ENCODE assay signal across 2 cellular contexts in genomic region chr1:84048820-84049219, GRCh38.
TF ChIP-seq lines count a peak whose summit lies in the region.

No MANE protein-coding gene starts in this region.

TF ChIP-seq in HepG2, 621 proteins besides CTCF, POLR2A, EP300 and RAD21 (continues in another document):
- TF ChIP-seq, protein P1, sequence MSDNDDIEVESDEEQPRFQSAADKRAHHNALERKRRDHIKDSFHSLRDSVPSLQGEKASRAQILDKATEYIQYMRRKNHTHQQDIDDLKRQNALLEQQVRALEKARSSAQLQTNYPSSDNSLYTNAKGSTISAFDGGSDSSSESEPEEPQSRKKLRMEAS (IDR thresholded peaks at IDR 0.05), result no peak
- TF ChIP-seq MAFK (conservative IDR thresholded peaks at IDR 0.05 in 1 of 2, IDR thresholded peaks at IDR 0.05 in 1 of 2; ENCODE audit: low read length in 2 of 2), result peak in 1 of 2 experiments; percentile 11; a peak in 1 of 4 replicates
- TF ChIP-seq ZNF552 (CRISPR knock-in tag; IDR thresholded peaks at IDR 0.05; ENCODE audit: borderline replicate concordance), result no peak
- TF ChIP-seq MEIS2 (CRISPR knock-in tag; IDR thresholded peaks at IDR 0.05), result no peak
- TF ChIP-seq, protein P2, sequence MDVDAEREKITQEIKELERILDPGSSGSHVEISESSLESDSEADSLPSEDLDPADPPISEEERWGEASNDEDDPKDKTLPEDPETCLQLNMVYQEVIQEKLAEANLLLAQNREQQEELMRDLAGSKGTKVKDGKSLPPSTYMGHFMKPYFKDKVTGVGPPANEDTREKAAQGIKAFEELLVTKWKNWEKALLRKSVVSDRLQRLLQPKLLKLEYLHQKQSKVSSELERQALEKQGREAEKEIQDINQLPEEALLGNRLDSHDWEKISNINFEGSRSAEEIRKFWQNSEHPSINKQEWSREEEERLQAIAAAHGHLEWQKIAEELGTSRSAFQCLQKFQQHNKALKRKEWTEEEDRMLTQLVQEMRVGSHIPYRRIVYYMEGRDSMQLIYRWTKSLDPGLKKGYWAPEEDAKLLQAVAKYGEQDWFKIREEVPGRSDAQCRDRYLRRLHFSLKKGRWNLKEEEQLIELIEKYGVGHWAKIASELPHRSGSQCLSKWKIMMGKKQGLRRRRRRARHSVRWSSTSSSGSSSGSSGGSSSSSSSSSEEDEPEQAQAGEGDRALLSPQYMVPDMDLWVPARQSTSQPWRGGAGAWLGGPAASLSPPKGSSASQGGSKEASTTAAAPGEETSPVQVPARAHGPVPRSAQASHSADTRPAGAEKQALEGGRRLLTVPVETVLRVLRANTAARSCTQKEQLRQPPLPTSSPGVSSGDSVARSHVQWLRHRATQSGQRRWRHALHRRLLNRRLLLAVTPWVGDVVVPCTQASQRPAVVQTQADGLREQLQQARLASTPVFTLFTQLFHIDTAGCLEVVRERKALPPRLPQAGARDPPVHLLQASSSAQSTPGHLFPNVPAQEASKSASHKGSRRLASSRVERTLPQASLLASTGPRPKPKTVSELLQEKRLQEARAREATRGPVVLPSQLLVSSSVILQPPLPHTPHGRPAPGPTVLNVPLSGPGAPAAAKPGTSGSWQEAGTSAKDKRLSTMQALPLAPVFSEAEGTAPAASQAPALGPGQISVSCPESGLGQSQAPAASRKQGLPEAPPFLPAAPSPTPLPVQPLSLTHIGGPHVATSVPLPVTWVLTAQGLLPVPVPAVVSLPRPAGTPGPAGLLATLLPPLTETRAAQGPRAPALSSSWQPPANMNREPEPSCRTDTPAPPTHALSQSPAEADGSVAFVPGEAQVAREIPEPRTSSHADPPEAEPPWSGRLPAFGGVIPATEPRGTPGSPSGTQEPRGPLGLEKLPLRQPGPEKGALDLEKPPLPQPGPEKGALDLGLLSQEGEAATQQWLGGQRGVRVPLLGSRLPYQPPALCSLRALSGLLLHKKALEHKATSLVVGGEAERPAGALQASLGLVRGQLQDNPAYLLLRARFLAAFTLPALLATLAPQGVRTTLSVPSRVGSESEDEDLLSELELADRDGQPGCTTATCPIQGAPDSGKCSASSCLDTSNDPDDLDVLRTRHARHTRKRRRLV (CRISPR knock-in tag; IDR thresholded peaks at IDR 0.05), result no peak
- TF ChIP-seq NFE2L2 (IDR thresholded peaks at IDR 0.05; ENCODE audit: low read length), result 0 out of 2 replicates have a peak, but pooled peaks have one; percentile 9
- TF ChIP-seq ZNF337 (CRISPR knock-in tag; IDR thresholded peaks at IDR 0.05; ENCODE audit: borderline replicate concordance, low read depth), result no peak
- TF ChIP-seq, protein P3, sequence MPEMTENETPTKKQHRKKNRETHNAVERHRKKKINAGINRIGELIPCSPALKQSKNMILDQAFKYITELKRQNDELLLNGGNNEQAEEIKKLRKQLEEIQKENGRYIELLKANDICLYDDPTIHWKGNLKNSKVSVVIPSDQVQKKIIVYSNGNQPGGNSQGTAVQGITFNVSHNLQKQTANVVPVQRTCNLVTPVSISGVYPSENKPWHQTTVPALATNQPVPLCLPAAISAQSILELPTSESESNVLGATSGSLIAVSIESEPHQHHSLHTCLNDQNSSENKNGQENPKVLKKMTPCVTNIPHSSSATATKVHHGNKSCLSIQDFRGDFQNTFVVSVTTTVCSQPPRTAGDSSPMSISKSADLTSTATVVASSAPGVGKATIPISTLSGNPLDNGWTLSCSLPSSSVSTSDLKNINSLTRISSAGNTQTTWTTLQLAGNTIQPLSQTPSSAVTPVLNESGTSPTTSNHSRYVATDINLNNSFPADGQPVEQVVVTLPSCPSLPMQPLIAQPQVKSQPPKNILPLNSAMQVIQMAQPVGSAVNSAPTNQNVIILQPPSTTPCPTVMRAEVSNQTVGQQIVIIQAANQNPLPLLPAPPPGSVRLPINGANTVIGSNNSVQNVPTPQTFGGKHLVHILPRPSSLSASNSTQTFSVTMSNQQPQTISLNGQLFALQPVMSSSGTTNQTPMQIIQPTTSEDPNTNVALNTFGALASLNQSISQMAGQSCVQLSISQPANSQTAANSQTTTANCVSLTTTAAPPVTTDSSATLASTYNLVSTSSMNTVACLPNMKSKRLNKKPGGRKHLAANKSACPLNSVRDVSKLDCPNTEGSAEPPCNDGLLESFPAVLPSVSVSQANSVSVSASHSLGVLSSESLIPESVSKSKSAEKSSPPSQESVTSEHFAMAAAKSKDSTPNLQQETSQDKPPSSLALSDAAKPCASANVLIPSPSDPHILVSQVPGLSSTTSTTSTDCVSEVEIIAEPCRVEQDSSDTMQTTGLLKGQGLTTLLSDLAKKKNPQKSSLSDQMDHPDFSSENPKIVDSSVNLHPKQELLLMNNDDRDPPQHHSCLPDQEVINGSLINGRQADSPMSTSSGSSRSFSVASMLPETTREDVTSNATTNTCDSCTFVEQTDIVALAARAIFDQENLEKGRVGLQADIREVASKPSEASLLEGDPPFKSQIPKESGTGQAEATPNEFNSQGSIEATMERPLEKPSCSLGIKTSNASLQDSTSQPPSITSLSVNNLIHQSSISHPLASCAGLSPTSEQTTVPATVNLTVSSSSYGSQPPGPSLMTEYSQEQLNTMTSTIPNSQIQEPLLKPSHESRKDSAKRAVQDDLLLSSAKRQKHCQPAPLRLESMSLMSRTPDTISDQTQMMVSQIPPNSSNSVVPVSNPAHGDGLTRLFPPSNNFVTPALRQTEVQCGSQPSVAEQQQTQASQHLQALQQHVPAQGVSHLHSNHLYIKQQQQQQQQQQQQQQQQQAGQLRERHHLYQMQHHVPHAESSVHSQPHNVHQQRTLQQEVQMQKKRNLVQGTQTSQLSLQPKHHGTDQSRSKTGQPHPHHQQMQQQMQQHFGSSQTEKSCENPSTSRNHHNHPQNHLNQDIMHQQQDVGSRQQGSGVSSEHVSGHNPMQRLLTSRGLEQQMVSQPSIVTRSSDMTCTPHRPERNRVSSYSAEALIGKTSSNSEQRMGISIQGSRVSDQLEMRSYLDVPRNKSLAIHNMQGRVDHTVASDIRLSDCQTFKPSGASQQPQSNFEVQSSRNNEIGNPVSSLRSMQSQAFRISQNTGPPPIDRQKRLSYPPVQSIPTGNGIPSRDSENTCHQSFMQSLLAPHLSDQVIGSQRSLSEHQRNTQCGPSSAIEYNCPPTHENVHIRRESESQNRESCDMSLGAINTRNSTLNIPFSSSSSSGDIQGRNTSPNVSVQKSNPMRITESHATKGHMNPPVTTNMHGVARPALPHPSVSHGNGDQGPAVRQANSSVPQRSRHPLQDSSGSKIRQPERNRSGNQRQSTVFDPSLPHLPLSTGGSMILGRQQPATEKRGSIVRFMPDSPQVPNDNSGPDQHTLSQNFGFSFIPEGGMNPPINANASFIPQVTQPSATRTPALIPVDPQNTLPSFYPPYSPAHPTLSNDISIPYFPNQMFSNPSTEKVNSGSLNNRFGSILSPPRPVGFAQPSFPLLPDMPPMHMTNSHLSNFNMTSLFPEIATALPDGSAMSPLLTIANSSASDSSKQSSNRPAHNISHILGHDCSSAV (CRISPR knock-in tag; IDR thresholded peaks at IDR 0.05; ENCODE audit: borderline replicate concordance), result no peak
- no peak for TF ChIP-seq NAIF1 (CRISPR knock-in tag; IDR thresholded peaks at IDR 0.05; ENCODE audit: borderline replicate concordance)

TF ChIP-seq in K562, 482 proteins besides CTCF, POLR2A, EP300 and RAD21:
- TF ChIP-seq ZNF316 (IDR thresholded peaks at IDR 0.05) (peak; percentile 42; the same call in 1 of the 2 replicates), LCOR (CRISPR knock-in tag; IDR thresholded peaks at IDR 0.05) (no peak), ZNF699 (CRISPR knock-in tag; IDR thresholded peaks at IDR 0.05; ENCODE audit: insufficient replicate concordance) (no peak), RHOXF2B (CRISPR knock-in tag; conservative IDR thresholded peaks at IDR 0.05) (no peak), ZC3H4 (CRISPR knock-in tag; IDR thresholded peaks at IDR 0.05; ENCODE audit: borderline replicate concordance) (no peak), CBFA2T3 (IDR thresholded peaks at IDR 0.05) (no peak), NR3C1 (CRISPR knock-in tag; IDR thresholded peaks at IDR 0.05) (no peak), SOX6 (IDR thresholded peaks at IDR 0.05) (no peak), PCBP2 (IDR thresholded peaks at IDR 0.05; ENCODE audit: low read depth, low read length, poor library complexity, severe bottlenecking) (no peak), NCOA6 (IDR thresholded peaks at IDR 0.05) (no peak), HSF4 (CRISPR knock-in tag; IDR thresholded peaks at IDR 0.05; ENCODE audit: borderline replicate concordance) (no peak), TEAD1 (CRISPR knock-in tag; IDR thresholded peaks at IDR 0.05) (no peak), TAF15 (IDR thresholded peaks at IDR 0.05; ENCODE audit: low read depth, low read length) (no peak), ZNF75A (CRISPR knock-in tag; IDR thresholded peaks at IDR 0.05) (no peak), ZNF217 (CRISPR knock-in tag; IDR thresholded peaks at IDR 0.05) (no peak), MAFG (tag; conservative IDR thresholded peaks at IDR 0.05) (peak; percentile 60)
- TF ChIP-seq, protein P4, sequence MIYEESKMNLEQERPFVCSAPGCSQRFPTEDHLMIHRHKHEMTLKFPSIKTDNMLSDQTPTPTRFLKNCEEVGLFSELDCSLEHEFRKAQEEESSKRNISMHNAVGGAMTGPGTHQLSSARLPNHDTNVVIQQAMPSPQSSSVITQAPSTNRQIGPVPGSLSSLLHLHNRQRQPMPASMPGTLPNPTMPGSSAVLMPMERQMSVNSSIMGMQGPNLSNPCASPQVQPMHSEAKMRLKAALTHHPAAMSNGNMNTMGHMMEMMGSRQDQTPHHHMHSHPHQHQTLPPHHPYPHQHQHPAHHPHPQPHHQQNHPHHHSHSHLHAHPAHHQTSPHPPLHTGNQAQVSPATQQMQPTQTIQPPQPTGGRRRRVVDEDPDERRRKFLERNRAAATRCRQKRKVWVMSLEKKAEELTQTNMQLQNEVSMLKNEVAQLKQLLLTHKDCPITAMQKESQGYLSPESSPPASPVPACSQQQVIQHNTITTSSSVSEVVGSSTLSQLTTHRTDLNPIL (CRISPR knock-in tag; IDR thresholded peaks at IDR 0.05), result no peak
